Comparison of ENCODE assay signal across 1 cellular context in the genomic region with DNA sequence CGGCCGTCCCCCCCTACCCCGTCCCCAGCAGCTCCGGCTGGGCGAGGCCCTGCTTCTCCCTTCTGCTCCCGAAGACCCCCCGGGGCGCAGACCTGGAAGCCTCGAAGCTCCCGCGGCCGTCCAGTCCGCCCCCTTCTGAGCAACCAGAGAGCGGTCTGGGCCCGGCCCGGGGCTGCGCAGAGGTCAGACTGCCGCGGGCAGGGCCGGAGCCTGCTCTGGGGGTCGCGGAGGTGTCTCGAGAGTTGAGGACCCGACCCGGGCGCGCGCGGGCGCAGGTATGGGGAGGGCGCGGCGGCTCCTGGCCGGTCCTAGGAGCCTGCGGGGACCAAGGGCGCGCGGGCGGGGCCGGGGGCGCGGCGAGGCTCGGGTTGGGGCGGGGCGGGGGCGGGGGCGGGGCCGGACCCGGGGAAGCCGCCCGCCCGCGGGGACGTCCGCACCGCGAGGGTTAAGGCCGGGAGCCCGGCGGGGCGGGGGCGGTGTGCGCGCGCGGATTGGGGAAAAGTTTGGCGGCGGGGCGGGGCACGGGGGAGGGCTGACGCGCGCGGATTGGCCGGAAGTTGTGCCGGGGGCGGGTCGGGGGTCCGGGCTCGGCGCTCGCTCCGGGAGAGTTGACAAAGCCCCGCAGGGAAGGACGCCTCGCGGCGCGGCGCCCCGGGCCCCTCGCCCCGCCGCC.
TF ChIP-seq lines count a peak whose summit lies in the region.

A gene with protein sequence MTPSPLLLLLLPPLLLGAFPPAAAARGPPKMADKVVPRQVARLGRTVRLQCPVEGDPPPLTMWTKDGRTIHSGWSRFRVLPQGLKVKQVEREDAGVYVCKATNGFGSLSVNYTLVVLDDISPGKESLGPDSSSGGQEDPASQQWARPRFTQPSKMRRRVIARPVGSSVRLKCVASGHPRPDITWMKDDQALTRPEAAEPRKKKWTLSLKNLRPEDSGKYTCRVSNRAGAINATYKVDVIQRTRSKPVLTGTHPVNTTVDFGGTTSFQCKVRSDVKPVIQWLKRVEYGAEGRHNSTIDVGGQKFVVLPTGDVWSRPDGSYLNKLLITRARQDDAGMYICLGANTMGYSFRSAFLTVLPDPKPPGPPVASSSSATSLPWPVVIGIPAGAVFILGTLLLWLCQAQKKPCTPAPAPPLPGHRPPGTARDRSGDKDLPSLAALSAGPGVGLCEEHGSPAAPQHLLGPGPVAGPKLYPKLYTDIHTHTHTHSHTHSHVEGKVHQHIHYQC (plus strand): TSS at position 605 of the 673 bp plus-strand sequence. CDS start 860 bp downstream, outside the sequence.

TF ChIP-seq in HEK293, 187 proteins besides CTCF, POLR2A, EP300 and RAD21 (continued from another document):
- TF ChIP-seq, protein P1, sequence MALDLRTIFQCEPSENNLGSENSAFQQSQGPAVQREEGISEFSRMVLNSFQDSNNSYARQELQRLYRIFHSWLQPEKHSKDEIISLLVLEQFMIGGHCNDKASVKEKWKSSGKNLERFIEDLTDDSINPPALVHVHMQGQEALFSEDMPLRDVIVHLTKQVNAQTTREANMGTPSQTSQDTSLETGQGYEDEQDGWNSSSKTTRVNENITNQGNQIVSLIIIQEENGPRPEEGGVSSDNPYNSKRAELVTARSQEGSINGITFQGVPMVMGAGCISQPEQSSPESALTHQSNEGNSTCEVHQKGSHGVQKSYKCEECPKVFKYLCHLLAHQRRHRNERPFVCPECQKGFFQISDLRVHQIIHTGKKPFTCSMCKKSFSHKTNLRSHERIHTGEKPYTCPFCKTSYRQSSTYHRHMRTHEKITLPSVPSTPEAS (tag by site-specific recombination; IDR thresholded peaks at IDR 0.05) = no peak
- TF ChIP-seq SP2 (tag by site-specific recombination; IDR thresholded peaks at IDR 0.05) (0 out of 2 replicates have a peak, but pooled peaks have one; percentile 14), OSR2 (tag by site-specific recombination; IDR thresholded peaks at IDR 0.05) (peak; percentile 68; the same call in 1 of the 2 replicates), ZNF501 (tag by site-specific recombination; IDR thresholded peaks at IDR 0.05) (no peak), ZIC2 (tag by site-specific recombination; IDR thresholded peaks at IDR 0.05) (peak; percentile 76; the same call in 1 of the 2 replicates), ZNF623 (tag by site-specific recombination; IDR thresholded peaks at IDR 0.05) (no peak), ZBTB8A (tag by site-specific recombination; IDR thresholded peaks at IDR 0.05) (no peak), ZEB2 (tag by site-specific recombination; IDR thresholded peaks at IDR 0.05) (peak; percentile 80), ZNF132 (tag by site-specific recombination; IDR thresholded peaks at IDR 0.05; ENCODE audit: borderline replicate concordance) (no peak), ZNF10 (tag by site-specific recombination; IDR thresholded peaks at IDR 0.05) (no peak), ZNF549 (tag by site-specific recombination; IDR thresholded peaks at IDR 0.05) (no peak), ZNF2 (tag by site-specific recombination; IDR thresholded peaks at IDR 0.05) (no peak), KLF10 (tag by site-specific recombination; IDR thresholded peaks at IDR 0.05) (peak; percentile 92), MYNN (tag by site-specific recombination; IDR thresholded peaks at IDR 0.05; ENCODE audit: borderline replicate concordance) (no peak), ZNF174 (tag by site-specific recombination; IDR thresholded peaks at IDR 0.05) (no peak)
- TF ChIP-seq, protein P2, sequence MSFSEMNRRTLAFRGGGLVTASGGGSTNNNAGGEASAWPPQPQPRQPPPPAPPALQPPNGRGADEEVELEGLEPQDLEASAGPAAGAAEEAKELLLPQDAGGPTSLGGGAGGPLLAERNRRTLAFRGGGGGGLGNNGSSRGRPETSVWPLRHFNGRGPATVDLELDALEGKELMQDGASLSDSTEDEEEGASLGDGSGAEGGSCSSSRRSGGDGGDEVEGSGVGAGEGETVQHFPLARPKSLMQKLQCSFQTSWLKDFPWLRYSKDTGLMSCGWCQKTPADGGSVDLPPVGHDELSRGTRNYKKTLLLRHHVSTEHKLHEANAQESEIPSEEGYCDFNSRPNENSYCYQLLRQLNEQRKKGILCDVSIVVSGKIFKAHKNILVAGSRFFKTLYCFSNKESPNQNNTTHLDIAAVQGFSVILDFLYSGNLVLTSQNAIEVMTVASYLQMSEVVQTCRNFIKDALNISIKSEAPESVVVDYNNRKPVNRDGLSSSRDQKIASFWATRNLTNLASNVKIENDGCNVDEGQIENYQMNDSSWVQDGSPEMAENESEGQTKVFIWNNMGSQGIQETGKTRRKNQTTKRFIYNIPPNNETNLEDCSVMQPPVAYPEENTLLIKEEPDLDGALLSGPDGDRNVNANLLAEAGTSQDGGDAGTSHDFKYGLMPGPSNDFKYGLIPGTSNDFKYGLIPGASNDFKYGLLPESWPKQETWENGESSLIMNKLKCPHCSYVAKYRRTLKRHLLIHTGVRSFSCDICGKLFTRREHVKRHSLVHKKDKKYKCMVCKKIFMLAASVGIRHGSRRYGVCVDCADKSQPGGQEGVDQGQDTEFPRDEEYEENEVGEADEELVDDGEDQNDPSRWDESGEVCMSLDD (tag by site-specific recombination; IDR thresholded peaks at IDR 0.05) = no peak
- TF ChIP-seq, protein P3, sequence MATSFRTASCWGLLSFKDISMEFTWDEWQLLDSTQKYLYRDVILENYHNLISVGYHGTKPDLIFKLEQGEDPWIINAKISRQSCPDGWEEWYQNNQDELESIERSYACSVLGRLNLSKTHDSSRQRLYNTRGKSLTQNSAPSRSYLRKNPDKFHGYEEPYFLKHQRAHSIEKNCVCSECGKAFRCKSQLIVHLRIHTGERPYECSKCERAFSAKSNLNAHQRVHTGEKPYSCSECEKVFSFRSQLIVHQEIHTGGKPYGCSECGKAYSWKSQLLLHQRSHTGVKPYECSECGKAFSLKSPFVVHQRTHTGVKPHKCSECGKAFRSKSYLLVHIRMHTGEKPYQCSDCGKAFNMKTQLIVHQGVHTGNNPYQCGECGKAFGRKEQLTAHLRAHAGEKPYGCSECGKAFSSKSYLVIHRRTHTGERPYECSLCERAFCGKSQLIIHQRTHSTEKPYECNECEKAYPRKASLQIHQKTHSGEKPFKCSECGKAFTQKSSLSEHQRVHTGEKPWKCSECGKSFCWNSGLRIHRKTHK (tag by site-specific recombination; IDR thresholded peaks at IDR 0.05) = no peak
